ENCODE assay signal across 8 cellular contexts in the genomic region with DNA sequence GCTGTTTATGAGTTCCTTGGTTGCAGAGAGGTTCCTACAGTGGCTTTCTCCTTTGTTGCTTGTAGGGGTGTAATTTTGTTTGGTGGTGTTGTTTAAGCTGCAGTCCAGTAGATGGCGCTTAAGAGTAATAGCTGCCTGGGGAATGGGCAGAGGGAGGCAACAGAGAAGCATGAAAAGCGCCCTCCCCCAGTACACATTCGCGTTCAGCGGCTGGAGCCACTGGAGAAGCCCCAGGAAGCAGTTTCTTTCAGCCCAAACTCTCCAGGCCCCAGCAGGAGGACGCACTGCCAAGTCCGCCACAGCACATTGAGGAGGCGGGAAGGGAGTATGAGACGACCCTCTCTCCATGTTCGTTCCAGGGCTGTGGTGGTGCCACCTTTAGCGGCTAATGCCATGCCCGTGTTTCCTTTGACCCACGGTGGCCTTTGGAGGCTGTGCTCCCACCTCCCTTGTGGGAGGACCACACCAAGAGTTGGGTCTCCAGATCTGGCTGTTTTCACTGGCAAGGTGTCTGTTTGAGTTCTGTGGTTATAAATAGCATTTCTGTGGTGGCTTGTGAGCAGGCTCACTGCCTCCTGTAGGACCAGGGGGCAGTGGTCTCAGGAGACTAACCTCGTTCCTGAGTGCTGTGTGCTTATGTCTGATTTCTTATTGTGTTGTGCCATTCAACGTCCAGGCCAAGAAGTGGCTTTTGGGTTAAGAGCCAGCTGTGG.
DNase-seq lines count a peak whose midpoint lies in the region; ATAC-seq and TF ChIP-seq lines count a peak whose summit lies in the region.

No MANE protein-coding gene starts in this region.

- H3K36me3 ChIP-seq in HEK293 (ENCODE audit: control insufficient read depth in 2 of 2, insufficient read depth in 1 of 2, low read length in 2 of 2): no peaks in the 10 kb centered on the region
- H3K36me3 ChIP-seq in RWPE2 (ENCODE audit: low read depth): no peaks in the 10 kb centered on the region

- DNase-seq in DMS153 treated with DMSO at 0.1 percent for 48 hours (lab: John Stamatoyannopoulos, UW; ENCODE audit: unreplicated experiment): peak; percentile 5
- DNase-seq in DMS153 (lab: John Stamatoyannopoulos, UW): no peak
- DNase-seq in RWPE2 (ENCODE audit: low spot score): no peak
- DNase-seq in epithelial cell of esophagus (ENCODE audit: low read depth): peak; percentile 47
- peak; percentile 43 for DNase-seq in nephron progenitor cell
- DNase-seq in NK-92 (lab: John Stamatoyannopoulos, UW; ENCODE audit: unreplicated experiment): no peak

- no peaks in the 10 kb centered on the region for H3K27me3 ChIP-seq in RWPE2 (ENCODE audit: insufficient read depth, poor library complexity, severe bottlenecking)

- no peaks in the 10 kb centered on the region for H3K27me3 Mint-ChIP-seq in nephron progenitor cell (ENCODE audit: low read depth, poor library complexity)

- H3K36me3 Mint-ChIP-seq in nephron progenitor cell (ENCODE audit: low read depth): peaks cover 33% of the 10 kb centered on the region

- H3K9me3 ChIP-seq in HEK293 (ENCODE audit: control insufficient read depth, insufficient read depth, low read depth, low read length): no peaks in the 10 kb centered on the region
- no peaks in the 10 kb centered on the region for H3K9me3 ChIP-seq in RWPE2 (ENCODE audit: severe bottlenecking)

- TF ChIP-seq CTCF in HEK293 (tag by site-specific recombination; IDR thresholded peaks at IDR 0.05) (no peak), RWPE2 (IDR thresholded peaks at IDR 0.05; ENCODE audit: poor library complexity, severe bottlenecking) (peak; percentile 66), epithelial cell of esophagus (IDR thresholded peaks at IDR 0.05; ENCODE audit: insufficient read depth, low read depth, low read length, missing control alignments) (peak; percentile 79), nephron progenitor cell (IDR thresholded peaks at IDR 0.05) (peak; percentile 63)

- peaks cover 47% of the 10 kb centered on the region for H3K4me1 Mint-ChIP-seq in nephron progenitor cell

- H3K4me1 ChIP-seq in HEK293 (ENCODE audit: control insufficient read depth, insufficient read depth, low read length) (no peaks in the 10 kb centered on the region), RWPE2 (ENCODE audit: insufficient read depth, poor library complexity, severe bottlenecking) (no peaks in the 10 kb centered on the region)

- H3K27ac ChIP-seq in HEK293 (ENCODE audit: extremely low read depth, low read depth, low read length) (no peak overlapping the region), RWPE2 (ENCODE audit: poor library complexity, severe bottlenecking) (no peak overlapping the region)

- POLR2A ChIA-PET in HEK293 (lab: Yijun Ruan, JAX): no interaction called here

- ATAC-seq in RWPE2 (ENCODE audit: low read depth): peak; percentile 49; the same call in 1 of the 3 replicates
- no peak for ATAC-seq in HG02884 (IDR thresholded peaks at IDR 0.05; ENCODE audit: unreplicated experiment)

- CTCF ChIA-PET in HEK293 (lab: Yijun Ruan, JAX): interaction anchor here (0.6 to 1.5 kb wide), 2 partner anchors 24 to 132 kb away, joined by 3 read pairs; no protein-coding TSS in a partner anchor

- peaks cover 13% of the 10 kb centered on the region for H3K9me3 Mint-ChIP-seq in nephron progenitor cell

- H3K4me3 ChIP-seq in HEK293 (ENCODE audit: low read depth, low read length): no peak overlapping the region
- H3K4me3 ChIP-seq in RWPE2 (ENCODE audit: severe bottlenecking): no peak overlapping the region
- no peak overlapping the region for H3K4me3 ChIP-seq in epithelial cell of esophagus (ENCODE audit: low read length)

- no peak overlapping the region for H3K4me3 Mint-ChIP-seq in nephron progenitor cell

- no peak overlapping the region for H3K27ac Mint-ChIP-seq in nephron progenitor cell

TF ChIP-seq in HEK293, 187 proteins besides CTCF, POLR2A, EP300 and RAD21:
- TF ChIP-seq TRIM28 (IDR thresholded peaks at IDR 0.05; ENCODE audit: borderline replicate concordance, low read length) (peak; percentile 55; the same call in 1 of the 2 replicates), ZNF600 (tag by site-specific recombination; IDR thresholded peaks at IDR 0.05) (no peak), ZNF654 (tag by site-specific recombination; IDR thresholded peaks at IDR 0.05; ENCODE audit: low read depth) (peak; percentile 60), ZNF2 (tag by site-specific recombination; IDR thresholded peaks at IDR 0.05) (0 out of 2 replicates have a peak, but pooled peaks have one; percentile 31), ZBTB1 (tag by site-specific recombination; IDR thresholded peaks at IDR 0.05) (no peak)
- TF ChIP-seq, protein P1, sequence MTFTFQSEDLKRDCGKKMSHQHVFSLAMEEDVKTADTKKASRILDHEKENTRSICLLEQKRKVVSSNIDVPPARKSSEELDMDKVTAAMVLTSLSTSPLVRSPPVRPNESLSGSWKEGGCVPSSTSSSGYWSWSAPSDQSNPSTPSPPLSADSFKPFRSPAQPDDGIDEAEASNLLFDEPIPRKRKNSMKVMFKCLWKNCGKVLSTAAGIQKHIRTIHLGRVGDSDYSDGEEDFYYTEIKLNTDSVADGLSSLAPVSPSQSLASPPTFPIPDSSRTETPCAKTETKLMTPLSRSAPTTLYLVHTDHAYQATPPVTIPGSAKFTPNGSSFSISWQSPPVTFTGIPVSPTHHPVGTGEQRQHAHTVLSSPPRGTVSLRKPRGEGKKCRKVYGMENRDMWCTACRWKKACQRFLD (tag by site-specific recombination; IDR thresholded peaks at IDR 0.05): no peak
- TF ChIP-seq, protein P2, sequence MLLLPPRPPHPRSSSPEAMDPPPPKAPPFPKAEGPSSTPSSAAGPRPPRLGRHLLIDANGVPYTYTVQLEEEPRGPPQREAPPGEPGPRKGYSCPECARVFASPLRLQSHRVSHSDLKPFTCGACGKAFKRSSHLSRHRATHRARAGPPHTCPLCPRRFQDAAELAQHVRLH (tag by site-specific recombination; IDR thresholded peaks at IDR 0.05): no peak
TF ChIP-seq in HEK293: peak in this region for 3.

Comparison
In these comparisons a context has a peak if more than half of its experiments do, and no peak if none do; other contexts are left out.
1. DNase-seq: peak in DMS153 treated with DMSO at 0.1 percent for 48 hours (single experiment), epithelial cell of esophagus (single experiment) and nephron progenitor cell (single experiment); none in DMS153 (single experiment), RWPE2 (single experiment) and NK-92 (single experiment).